ENCODE assay signal across 1 cellular context in the genomic region with DNA sequence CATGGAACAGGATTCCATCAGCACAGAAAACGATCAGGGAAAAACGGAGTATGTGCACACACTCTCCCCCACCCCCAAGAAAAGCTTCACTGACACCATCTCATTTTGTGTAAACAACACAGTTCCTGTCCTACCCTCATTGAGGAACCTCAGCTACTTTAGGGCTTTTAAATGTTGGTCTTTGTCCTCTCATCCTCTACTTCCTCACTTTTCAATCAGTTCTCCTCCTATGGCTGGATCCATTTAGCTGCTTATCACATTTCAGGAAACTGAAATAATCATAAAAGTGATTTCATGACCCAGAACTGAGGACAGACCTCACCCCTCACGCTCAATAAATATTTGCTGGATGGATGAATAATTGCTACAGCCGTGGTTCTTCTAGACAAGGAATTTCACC.
A peak's percentile ranks its signal among the peaks of the same experiment; 100 is the strongest.
TF ChIP-seq lines count a peak whose summit lies in the region.

No MANE protein-coding gene starts in this region.

TF ChIP-seq in A549, 52 proteins besides CTCF, POLR2A, EP300 and RAD21 (continued from another document):
- TF ChIP-seq GATA3 (IDR thresholded peaks at IDR 0.05; ENCODE audit: borderline replicate concordance) (peak; percentile 15; the same call in 1 of the 2 replicates), CBX2 (IDR thresholded peaks at IDR 0.05; ENCODE audit: borderline replicate concordance, low read depth) (no peak), CHD2 (IDR thresholded peaks at IDR 0.05; ENCODE audit: low read length, partially characterized antibody) (no peak), FOSL2 (IDR thresholded peaks at IDR 0.05) (no peak), FOSL2 (CRISPR knock-in tag; IDR thresholded peaks at IDR 0.05) (peak; percentile 37; the same call in 1 of the 2 replicates)
